In genomic region chr11:1676254-1676740, GRCh38 we compare ENCODE assay signal across 1 cellular context.
TF ChIP-seq lines count a peak whose summit lies in the region.

No MANE protein-coding gene starts in this region.

TF ChIP-seq in HepG2, 621 proteins besides CTCF, POLR2A, EP300 and RAD21:
- no peak for TF ChIP-seq ZNF20 (CRISPR knock-in tag; IDR thresholded peaks at IDR 0.05)
- TF ChIP-seq, protein P1, sequence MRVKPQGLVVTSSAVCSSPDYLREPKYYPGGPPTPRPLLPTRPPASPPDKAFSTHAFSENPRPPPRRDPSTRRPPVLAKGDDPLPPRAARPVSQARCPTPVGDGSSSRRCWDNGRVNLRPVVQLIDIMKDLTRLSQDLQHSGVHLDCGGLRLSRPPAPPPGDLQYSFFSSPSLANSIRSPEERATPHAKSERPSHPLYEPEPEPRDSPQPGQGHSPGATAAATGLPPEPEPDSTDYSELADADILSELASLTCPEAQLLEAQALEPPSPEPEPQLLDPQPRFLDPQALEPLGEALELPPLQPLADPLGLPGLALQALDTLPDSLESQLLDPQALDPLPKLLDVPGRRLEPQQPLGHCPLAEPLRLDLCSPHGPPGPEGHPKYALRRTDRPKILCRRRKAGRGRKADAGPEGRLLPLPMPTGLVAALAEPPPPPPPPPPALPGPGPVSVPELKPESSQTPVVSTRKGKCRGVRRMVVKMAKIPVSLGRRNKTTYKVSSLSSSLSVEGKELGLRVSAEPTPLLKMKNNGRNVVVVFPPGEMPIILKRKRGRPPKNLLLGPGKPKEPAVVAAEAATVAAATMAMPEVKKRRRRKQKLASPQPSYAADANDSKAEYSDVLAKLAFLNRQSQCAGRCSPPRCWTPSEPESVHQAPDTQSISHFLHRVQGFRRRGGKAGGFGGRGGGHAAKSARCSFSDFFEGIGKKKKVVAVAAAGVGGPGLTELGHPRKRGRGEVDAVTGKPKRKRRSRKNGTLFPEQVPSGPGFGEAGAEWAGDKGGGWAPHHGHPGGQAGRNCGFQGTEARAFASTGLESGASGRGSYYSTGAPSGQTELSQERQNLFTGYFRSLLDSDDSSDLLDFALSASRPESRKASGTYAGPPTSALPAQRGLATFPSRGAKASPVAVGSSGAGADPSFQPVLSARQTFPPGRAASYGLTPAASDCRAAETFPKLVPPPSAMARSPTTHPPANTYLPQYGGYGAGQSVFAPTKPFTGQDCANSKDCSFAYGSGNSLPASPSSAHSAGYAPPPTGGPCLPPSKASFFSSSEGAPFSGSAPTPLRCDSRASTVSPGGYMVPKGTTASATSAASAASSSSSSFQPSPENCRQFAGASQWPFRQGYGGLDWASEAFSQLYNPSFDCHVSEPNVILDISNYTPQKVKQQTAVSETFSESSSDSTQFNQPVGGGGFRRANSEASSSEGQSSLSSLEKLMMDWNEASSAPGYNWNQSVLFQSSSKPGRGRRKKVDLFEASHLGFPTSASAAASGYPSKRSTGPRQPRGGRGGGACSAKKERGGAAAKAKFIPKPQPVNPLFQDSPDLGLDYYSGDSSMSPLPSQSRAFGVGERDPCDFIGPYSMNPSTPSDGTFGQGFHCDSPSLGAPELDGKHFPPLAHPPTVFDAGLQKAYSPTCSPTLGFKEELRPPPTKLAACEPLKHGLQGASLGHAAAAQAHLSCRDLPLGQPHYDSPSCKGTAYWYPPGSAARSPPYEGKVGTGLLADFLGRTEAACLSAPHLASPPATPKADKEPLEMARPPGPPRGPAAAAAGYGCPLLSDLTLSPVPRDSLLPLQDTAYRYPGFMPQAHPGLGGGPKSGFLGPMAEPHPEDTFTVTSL (CRISPR knock-in tag; IDR thresholded peaks at IDR 0.05; ENCODE audit: borderline replicate concordance), result peak; percentile 7; the same call in 1 of the 2 replicates
- no peak for TF ChIP-seq RCOR2 (CRISPR knock-in tag; IDR thresholded peaks at IDR 0.05)
- TF ChIP-seq PRDM10 (CRISPR knock-in tag; IDR thresholded peaks at IDR 0.05; ENCODE audit: low read depth), result no peak
- TF ChIP-seq NCOR1 (IDR thresholded peaks at IDR 0.05; ENCODE audit: borderline replicate concordance, low read length), result peak; percentile 51; the same call in 1 of the 2 replicates
- TF ChIP-seq ASH2L (IDR thresholded peaks at IDR 0.05; ENCODE audit: insufficient read length, low read depth, low read length), result peak; percentile 54
- TF ChIP-seq THRA (CRISPR knock-in tag; IDR thresholded peaks at IDR 0.05; ENCODE audit: borderline replicate concordance), result 0 out of 2 replicates have a peak, but pooled peaks have one; percentile 8
- 0 out of 2 replicates have a peak, but pooled peaks have one; percentile 1 for TF ChIP-seq ATF1 (CRISPR knock-in tag; IDR thresholded peaks at IDR 0.05)
- peak; percentile 55; the same call in 1 of the 2 replicates for TF ChIP-seq NFIC (IDR thresholded peaks at IDR 0.05; ENCODE audit: low read length)
- TF ChIP-seq CHD4 (IDR thresholded peaks at IDR 0.05; ENCODE audit: borderline replicate concordance, low read length), result peak; percentile 89; the same call in 1 of the 2 replicates
